Comparison of ENCODE assay signal across 8 cellular contexts in genomic region chr17:40303009-40303657, GRCh38. TPM values are rescaled to one million over a fixed set of nuclear protein-coding genes. Genes with fewer than 3 reads are reported as not detected.
DNase-seq lines count a peak whose midpoint lies in the region; ATAC-seq and TF ChIP-seq lines count a peak whose summit lies in the region.

No MANE protein-coding gene starts in this region.

- TF ChIP-seq POLR2A in lower leg skin (IDR thresholded peaks at IDR 0.05) (no peak), upper lobe of left lung (IDR thresholded peaks at IDR 0.05) (no peak)

- no peak overlapping the region for H3K9ac ChIP-seq in colonic mucosa (ENCODE audit: low read depth in 2 of 2, low read length in 2 of 2)

- CTCF ChIA-PET in RWPE1 (lab: Yijun Ruan, JAX): interaction anchor here (0.5 to 3.8 kb wide), 10 partner anchors 9 to 343 kb away, joined by 3 to 36 read pairs (median 5); no protein-coding TSS in a partner anchor

- peak; percentile 76 for TF ChIP-seq CTCF in RWPE1 (conservative IDR thresholded peaks at IDR 0.05; ENCODE audit: low read depth)
- TF ChIP-seq CTCF in colonic mucosa (IDR thresholded peaks at IDR 0.05): peak; percentile 70
- TF ChIP-seq CTCF in lower leg skin (IDR thresholded peaks at IDR 0.05): peak in 2 of 3 donors; percentile 0 to 57
- peak; percentile 59 to 88 (median 81) for TF ChIP-seq CTCF in upper lobe of left lung (IDR thresholded peaks at IDR 0.05)

- H3K27me3 ChIP-seq in colonic mucosa (no peaks in the 10 kb centered on the region), upper lobe of left lung (no peaks in the 10 kb centered on the region)

- H3K27ac ChIP-seq in RWPE1: no peak overlapping the region
- no peak overlapping the region for H3K27ac ChIP-seq in colonic mucosa
- H3K27ac ChIP-seq in upper lobe of left lung: peak overlapping the region in 3 of 4 donors; percentile 26 to 55 (median 26)

- H3K9me3 ChIP-seq in colonic mucosa (no peaks in the 10 kb centered on the region), upper lobe of left lung (no peaks in the 10 kb centered on the region)

- WGBS in lower leg skin, 2 donors: 38 to 41% methylated on average over 4 of the region's 4 CpGs
- WGBS in upper lobe of left lung, 2 donors: 33 to 39% methylated on average over 4 of the region's 4 CpGs

- H3K4me1 ChIP-seq in colonic mucosa (peaks cover 9% of the 10 kb centered on the region), upper lobe of left lung (peaks cover 34 to 44% (median 36%) of the 10 kb centered on the region in 4 donors)

- POLR2A ChIA-PET in RWPE1 (lab: Yijun Ruan, JAX; ENCODE audit: low non-redundant PET): interaction anchor here (0.6 to 1.0 kb wide), 2 partner anchors 51 to 1102 kb away, joined by 3 to 7 read pairs; no protein-coding TSS in a partner anchor

- intact Hi-C loops in colonic mucosa (cut with DNase I): loop anchor here (1.0 kb wide), 1 partner anchor 52 kb away; no protein-coding TSS in a partner anchor
- intact Hi-C loops in lower leg skin (cut with DNase I; ENCODE audit: low total_unique reads): loop anchor here (2.0 to 10.0 kb wide), 2 partner anchors 52 to 112 kb away; partner anchors contain the start of gene TOP2A

- peak; percentile 24 to 81 (median 51) for DNase-seq in NCI-H1417 (lab: John Stamatoyannopoulos, UW)
- no peak for DNase-seq in NCI-H1417 treated with DMSO at 0.1 percent for 48 hours (lab: John Stamatoyannopoulos, UW)
- peak; percentile 87 to 92 for DNase-seq in Kasumi-1 (lab: John Stamatoyannopoulos, UW)
- DNase-seq in RWPE1 (ENCODE audit: low spot score): peak; percentile 54
- DNase-seq in colonic mucosa: peak; percentile 71
- peak in 1 of 2 donors; percentile 74 for DNase-seq in lower leg skin (ENCODE audit: low spot score in 2 of 2)
- no peak for DNase-seq in upper lobe of left lung

- peak; percentile 77 to 83 for ATAC-seq in upper lobe of left lung (ENCODE audit: low FRiP score in 2 of 2)
- no peak for ATAC-seq in HG03095 (IDR thresholded peaks at IDR 0.05; ENCODE audit: unreplicated experiment)

- H3K4me3 ChIP-seq in colonic mucosa (no peak overlapping the region), lower leg skin (ENCODE audit: low read depth, poor library complexity, severe bottlenecking) (no peak overlapping the region), upper lobe of left lung (no peak overlapping the region)

- H3K36me3 ChIP-seq in colonic mucosa (no peaks in the 10 kb centered on the region), upper lobe of left lung (no peaks in the 10 kb centered on the region)

- TF ChIP-seq EP300 in upper lobe of left lung (IDR thresholded peaks at IDR 0.05): no peak

RNA-seq across cellular contexts. Expression of gene RARA, which starts 5.8 kb away (rescaled TPM):
- total RNA-seq in colonic mucosa (10 to 100 TPM; 25.6 to 46.7 TPM), lower leg skin (10 to 100 TPM; 18.1 to 38.0 (median 25.2) TPM), upper lobe of left lung (10 to 100 TPM; 45.7 to 95.6 (median 85.9) TPM)

RNA-seq across cellular contexts. Expression of gene CDC6, which starts 15.5 kb away (rescaled TPM):
- total RNA-seq in colonic mucosa: 10 to 100 TPM in 1 of 2 donors, 1 to 10 TPM in 1; 8.5 to 40.8 TPM
- 1 to 10 TPM in 2 of 4 donors, under 1 TPM in 2; 0.42 to 1.6 (median 1.0) TPM for total RNA-seq in lower leg skin
- total RNA-seq in upper lobe of left lung: 1 to 10 TPM; 1.1 to 5.1 (median 2.3) TPM

Comparison
In these comparisons a context has a peak if more than half of its experiments do, and no peak if none do; other contexts are left out.
1. DNase-seq: peak in NCI-H1417 (3 of 3), Kasumi-1 (2 of 2), RWPE1 (single experiment) and colonic mucosa (single experiment); none in NCI-H1417 treated with DMSO at 0.1 percent for 48 hours (single experiment) and upper lobe of left lung (0 of 2).
2. H3K27ac ChIP-seq: peak in upper lobe of left lung (3 of 4); none in RWPE1 (single experiment) and colonic mucosa (single experiment).
3. CTCF ChIP-seq: peak in every context shown above with its lines; median percentile 81 in upper lobe of left lung; 76 in RWPE1; 70 in colonic mucosa; 28 in lower leg skin.